In genomic region chr9:137417161-137418021, GRCh38 we compare ENCODE assay signal across 11 cellular contexts. TPM values are rescaled to one million over a fixed set of nuclear protein-coding genes. Genes with fewer than 3 reads are reported as not detected.
DNase-seq lines count a peak whose midpoint lies in the region; ATAC-seq and TF ChIP-seq lines count a peak whose summit lies in the region.
"Had no signal": no experiment of that assay in that cellular context is flagged by ENCODE, and none has a peak within 500 bp of the region (broad histone marks: within the 10 kb centered on the region; RNA-seq: fewer than 3 reads in every experiment).

No MANE protein-coding gene starts in this region.

- H3K36me3 ChIP-seq in gastroesophageal sphincter, result peaks cover 0 to 13% of the 10 kb centered on the region in 2 donors

- H3K27ac ChIP-seq in gastroesophageal sphincter, result peak overlapping the region in 1 of 4 donors; percentile 66
- H3K27ac ChIP-seq: GM23248 had no signal

- TF ChIP-seq POLR2A in gastroesophageal sphincter (IDR thresholded peaks at IDR 0.05), result no peak

- H3K27me3 ChIP-seq in gastroesophageal sphincter, result no peaks in the 10 kb centered on the region

- H3K9me3 ChIP-seq in gastroesophageal sphincter, result no peaks in the 10 kb centered on the region

- no peak for DNase-seq in GM12864 (ENCODE audit: low read depth)
- DNase-seq in fibroblast of villous mesenchyme (ENCODE audit: low read depth), result no peak
- no peak for DNase-seq in skeletal muscle cell (ENCODE audit: low read depth)
- DNase-seq: GM23248; NK-92 treated with Interleukin-12 subunit alpha and Interleukin-12 subunit beta, amount 100 ng/mL, for 24 hours had no signal

- peak overlapping the region; percentile 61 for H3K4me3 ChIP-seq in GM12864 (ENCODE audit: low read depth, low read length)
- peak overlapping the region; percentile 47 for H3K4me3 ChIP-seq in WI38 (ENCODE audit: low read depth, low read length)
- H3K4me3 ChIP-seq in fibroblast of villous mesenchyme (ENCODE audit: low read depth, low read length), result peak overlapping the region; percentile 31
- peak overlapping the region; percentile 26 for H3K4me3 ChIP-seq in skeletal muscle cell (ENCODE audit: low read depth, low read length)
- H3K4me3 ChIP-seq in gastroesophageal sphincter, result peak overlapping the region in 1 of 2 donors; percentile 42
- H3K4me3 ChIP-seq: GM23248 had no signal

- H3K4me1 ChIP-seq in gastroesophageal sphincter, result peaks cover 0 to 26% (median 5%) of the 10 kb centered on the region in 3 donors

- ATAC-seq in GM18909 (IDR thresholded peaks at IDR 0.05; ENCODE audit: poor library complexity, unreplicated experiment), result no peak
- ATAC-seq in HG03520 (IDR thresholded peaks at IDR 0.05; ENCODE audit: unreplicated experiment), result no peak
- ATAC-seq in GM21381 (IDR thresholded peaks at IDR 0.05; ENCODE audit: unreplicated experiment), result no peak
- no peak for ATAC-seq in gastroesophageal sphincter

- WGBS in gastroesophageal sphincter (ENCODE audit: low coverage in 1 of 2), 2 donors, result no CpG with 5 or more reads among the region's 99 CpGs

- TF ChIP-seq CTCF in GM12864 (IDR thresholded peaks at IDR 0.05; ENCODE audit: low read depth, low read length, missing control alignments) (no peak), WI38 (IDR thresholded peaks at IDR 0.05; ENCODE audit: low read depth, low read length) (no peak), fibroblast of villous mesenchyme (IDR thresholded peaks at IDR 0.05; ENCODE audit: insufficient read depth, low read depth, low read length) (no peak), gastroesophageal sphincter (IDR thresholded peaks at IDR 0.05) (no peak)

- no peak for TF ChIP-seq EP300 in gastroesophageal sphincter (IDR thresholded peaks at IDR 0.05)

RNA-seq across cellular contexts. Expression of gene EXD3, which starts 5.6 kb away (rescaled TPM):
- total RNA-seq in fibroblast of villous mesenchyme (7.3 and 8.1 TPM in 2 replicates), gastroesophageal sphincter (10 to 100 TPM in 2 of 4 donors, 1 to 10 TPM in 2; 3.7 to 29.7 (median 10.9) TPM)

RNA-seq across cellular contexts. Expression of gene NOXA1, which starts 5.8 kb away (rescaled TPM):
- total RNA-seq in fibroblast of villous mesenchyme (0.32 TPM in 1 of 2 replicates, not detected in the other), gastroesophageal sphincter (1 to 10 TPM; 1.1 to 4.2 (median 3.0) TPM)

RNA-seq across cellular contexts. Expression of gene ENTPD8, which starts 23.8 kb away (rescaled TPM):
- total RNA-seq in fibroblast of villous mesenchyme, result under 0.01 TPM in 1 of 2 replicates, not detected in the other
- under 1 TPM in 1 of 4 donors, not detected in 3; 0.57 TPM for total RNA-seq in gastroesophageal sphincter
- total RNA-seq: activated CD8-positive, alpha-beta memory T cell treated with anti-CD3 and anti-CD28 coated beads for 36 hours; GM23248 had no signal

RNA-seq across cellular contexts. Expression of gene NSMF, which starts 41.7 kb away (rescaled TPM):
- 22.0 and 22.9 TPM in 2 replicates for total RNA-seq in fibroblast of villous mesenchyme
- 10 to 100 TPM; 38.1 to 63.5 (median 49.1) TPM for total RNA-seq in gastroesophageal sphincter
